17 cellular contexts compared by ENCODE assay signal in the genomic region with DNA sequence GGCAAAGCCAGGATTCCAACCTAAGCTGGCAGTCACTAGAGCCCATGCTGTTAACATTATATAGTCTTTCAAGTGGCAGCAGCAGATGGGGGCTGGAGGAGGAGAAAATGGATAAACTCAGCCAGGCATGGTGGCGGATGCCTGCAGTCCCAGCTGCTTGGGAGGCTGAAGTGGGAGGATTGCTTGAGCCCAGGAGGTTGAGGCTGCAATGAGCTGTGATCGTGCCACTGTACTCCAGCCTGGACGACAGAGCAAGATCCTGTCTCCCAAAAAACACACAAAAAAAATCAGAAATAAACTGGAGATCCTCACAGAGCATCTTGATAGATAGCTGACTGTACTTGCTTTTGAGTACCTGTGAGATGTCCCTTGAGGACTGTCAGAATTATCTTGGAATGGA.
"Had no signal": no experiment of that assay in that cellular context is flagged by ENCODE, and none has a peak within 500 bp of the region (broad histone marks: within the 10 kb centered on the region; RNA-seq: fewer than 3 reads in every experiment).

No MANE protein-coding gene starts in this region.

- H3K4me1 Mint-ChIP-seq: activated B cell treated with CpG ODN at 0.5 μM for 24 hours, endodermal cell, nephron had no signal

- H3K27ac ChIP-seq: colonic mucosa, pancreas, right lobe of liver had no signal

- H3K4me3 Mint-ChIP-seq: activated B cell treated with CpG ODN at 0.5 μM for 24 hours; activated CD4-positive, alpha-beta T cell treated with anti-CD3 and anti-CD28 coated beads for 36 hours; activated naive CD4-positive, alpha-beta T cell treated with anti-CD3 and anti-CD28 coated beads for 36 hours; activated naive CD8-positive, alpha-beta T cell treated with anti-CD3 and anti-CD28 coated beads, Interleukin-2, amount 10 ng/mL, durations not matched to agents 7 days and 5 days; endodermal cell; nephron; stimulated activated naive B cell treated with anti-CD40 and anti-IgM and Interleukin-4, amounts not matched to agents 10 μg/mL and 1 μg/mL and 100 μg/mL, for 72 hours; T-helper 1 cell treated with Interleukin-12 subunit alpha and Interleukin-12 subunit beta and Interleukin-4 antibody, amounts not matched to agents 30 μg/mL and 1 μg/mL, for 36 hours had no signal

- H3K4me1 ChIP-seq: breast epithelium, colonic mucosa, pancreas, right lobe of liver had no signal

- H3K27ac Mint-ChIP-seq: activated B cell treated with CpG ODN at 0.5 μM for 24 hours; activated CD4-positive, alpha-beta T cell treated with anti-CD3 and anti-CD28 coated beads for 36 hours; activated naive CD4-positive, alpha-beta T cell treated with anti-CD3 and anti-CD28 coated beads for 36 hours; activated naive CD8-positive, alpha-beta T cell treated with anti-CD3 and anti-CD28 coated beads, Interleukin-2, amount 10 ng/mL, durations not matched to agents 7 days and 5 days; endodermal cell; nephron; stimulated activated naive B cell treated with anti-CD40 and anti-IgM and Interleukin-4, amounts not matched to agents 10 μg/mL and 1 μg/mL and 100 μg/mL, for 72 hours; T-helper 1 cell treated with Interleukin-12 subunit alpha and Interleukin-12 subunit beta and Interleukin-4 antibody, amounts not matched to agents 30 μg/mL and 1 μg/mL, for 36 hours had no signal

- H3K27me3 ChIP-seq: breast epithelium, colonic mucosa, pancreas, right lobe of liver had no signal

- DNase-seq: activated B cell treated with CpG ODN at 0.5 μM for 24 hours; activated CD4-positive, alpha-beta T cell treated with anti-CD3 and anti-CD28 coated beads for 36 hours; activated CD4-positive, alpha-beta T cell treated with anti-CD3 and anti-CD28 coated beads, Interleukin-2, amount 50 U/mL, for 4 hours; activated naive CD4-positive, alpha-beta T cell treated with anti-CD3 and anti-CD28 coated beads for 36 hours; activated naive CD8-positive, alpha-beta T cell treated with anti-CD3 and anti-CD28 coated beads, Interleukin-2, amount 10 ng/mL, durations not matched to agents 7 days and 5 days; activated T-cell treated with anti-CD3 and anti-CD28 coated beads, Interleukin-2, amount 50 U/mL, for 48 hours; colonic mucosa; endodermal cell; pancreas; right lobe of liver; stimulated activated CD4-positive, alpha-beta T cell treated with anti-CD3 and anti-CD28 coated beads, Interleukin-15, amount 100 ng/mL, for 24 hours; stimulated activated naive B cell treated with anti-CD40 and anti-IgM and Interleukin-4, amounts not matched to agents 10 μg/mL and 1 μg/mL and 100 μg/mL, for 72 hours had no signal

- H3K9me3 Mint-ChIP-seq: activated B cell treated with CpG ODN at 0.5 μM for 24 hours; activated naive CD4-positive, alpha-beta T cell treated with anti-CD3 and anti-CD28 coated beads for 36 hours; activated naive CD8-positive, alpha-beta T cell treated with anti-CD3 and anti-CD28 coated beads, Interleukin-2, amount 10 ng/mL, durations not matched to agents 7 days and 5 days; endodermal cell; nephron; stimulated activated naive B cell treated with anti-CD40 and anti-IgM and Interleukin-4, amounts not matched to agents 10 μg/mL and 1 μg/mL and 100 μg/mL, for 72 hours had no signal

- ATAC-seq: activated CD4-positive, alpha-beta T cell treated with anti-CD3 and anti-CD28 coated beads for 36 hours; stimulated activated naive B cell treated with anti-CD40 and anti-IgM and Interleukin-4, amounts not matched to agents 10 μg/mL and 1 μg/mL and 100 μg/mL, for 72 hours had no signal

- H3K4me3 ChIP-seq: breast epithelium, colonic mucosa, pancreas, right lobe of liver, smooth muscle cell, thoracic aorta had no signal

- H3K36me3 ChIP-seq: breast epithelium, colonic mucosa, pancreas, right lobe of liver, thoracic aorta had no signal

- H3K9me3 ChIP-seq: breast epithelium, colonic mucosa, pancreas, right lobe of liver, thoracic aorta had no signal
